Comparison of ENCODE assay signal across 8 cellular contexts in genomic region chr6:157644043-157644810, GRCh38.
DNase-seq lines count a peak whose midpoint lies in the region; TF ChIP-seq lines count a peak whose summit lies in the region.

No MANE protein-coding gene starts in this region.

- POLR2A ChIA-PET in Caco-2 (lab: Charles Lee): no interaction called here

- no peak overlapping the region for H3K4me2 ChIP-seq in mammary epithelial cell (ENCODE audit: insufficient read depth, low read depth, low read length)

- H3K9me3 Mint-ChIP-seq in Caco-2 (ENCODE audit: unreplicated experiment): no peaks in the 10 kb centered on the region

- BruUV-seq in mammary epithelial cell (replicated peaks; lab: Mats Ljungman, UMichigan): no TSS peak
- BruUV-seq in Caco-2 (replicated peaks; lab: Mats Ljungman, UMichigan): no TSS peak

- no peak overlapping the region for H3K27ac Mint-ChIP-seq in Caco-2 (ENCODE audit: unreplicated experiment)

- no peak overlapping the region for H3K9ac ChIP-seq in mammary epithelial cell (ENCODE audit: insufficient read depth, low read length)

- intact Hi-C loops in mammary epithelial cell (cut with micrococcal nuclease): loop anchor here (1.0 to 2.0 kb wide), 3 partner anchors 23 to 428 kb away; no protein-coding TSS in a partner anchor
- intact Hi-C loops in lower leg skin (cut with DNase I; ENCODE audit: low total_unique reads): no loop called here
- intact Hi-C loops in Caco-2 (cut with micrococcal nuclease; ENCODE audit: unreplicated experiment): no loop called here

- H3K9me3 ChIP-seq in mammary epithelial cell (replicated peaks; ENCODE audit: insufficient read depth, low read length) (no peaks in the 10 kb centered on the region), Caco-2 (no peaks in the 10 kb centered on the region)

- in situ Hi-C loops in mammary epithelial cell (cut with MboI; ENCODE audit: low sequenced_read_pairs in 2 of 2): no loop called here

- no peak overlapping the region for H3K27ac ChIP-seq in mammary epithelial cell (ENCODE audit: insufficient read depth, low read depth, low read length)
- H3K27ac ChIP-seq in coronary artery: no peak overlapping the region

- DNase-seq in GM12865 (ENCODE audit: low read depth): no peak
- peak; percentile 69 for DNase-seq in NCI-H446 treated with DMSO at 0.1 percent for 48 hours (lab: John Stamatoyannopoulos, UW)
- peak; percentile 39 for DNase-seq in mammary epithelial cell
- DNase-seq in stimulated activated CD4-positive, alpha-beta T cell treated with anti-CD3 and anti-CD28 coated beads, Interleukin-12 subunit alpha, Interleukin-12 subunit beta, amount 100 ng/mL, for 4 hours: peak; percentile 39
- DNase-seq in lower leg skin (ENCODE audit: low spot score in 2 of 2): no peak
- no peak for DNase-seq in Caco-2
- DNase-seq in coronary artery (ENCODE audit: low spot score): no peak
- DNase-seq in NOMO-1 treated with DMSO at 0.1 percent for 48 hours (lab: John Stamatoyannopoulos, UW; ENCODE audit: unreplicated experiment): no peak

- H3K4me1 Mint-ChIP-seq in Caco-2 (ENCODE audit: low read depth, unreplicated experiment): no peaks in the 10 kb centered on the region

- TF ChIP-seq CTCF in GM12865 (IDR thresholded peaks at IDR 0.05; ENCODE audit: insufficient read depth, low read depth, low read length, missing control alignments) (peak; percentile 1), mammary epithelial cell (conservative IDR thresholded peaks at IDR 0.05 in 1 of 2, IDR thresholded peaks at IDR 0.05 in 1 of 2; ENCODE audit: extremely low read depth in 1 of 2, insufficient read depth in 1 of 2, low read depth in 1 of 2, low read length in 2 of 2) (peak; percentile 51 to 59), lower leg skin (IDR thresholded peaks at IDR 0.05) (no peak), Caco-2 (IDR thresholded peaks at IDR 0.05; ENCODE audit: insufficient read depth in 1 of 2, low read depth in 1 of 2, low read length in 1 of 2, severe bottlenecking in 1 of 2, unreplicated experiment in 1 of 2) (no peak), coronary artery (IDR thresholded peaks at IDR 0.05) (no peak)

- no peaks in the 10 kb centered on the region for H4K20me1 ChIP-seq in mammary epithelial cell (ENCODE audit: insufficient read depth, low read length)

- no peaks in the 10 kb centered on the region for H3K27me3 Mint-ChIP-seq in Caco-2 (ENCODE audit: insufficient read depth, unreplicated experiment)

- H3K4me3 ChIP-seq in GM12865 (ENCODE audit: low read depth, low read length) (no peak overlapping the region), mammary epithelial cell (replicated peaks in 1 of 3; ENCODE audit: insufficient read depth in 1 of 3, low read depth in 2 of 3, low read length in 3 of 3) (no peak overlapping the region), lower leg skin (ENCODE audit: low read depth, poor library complexity, severe bottlenecking) (no peak overlapping the region), Caco-2 (ENCODE audit: low read depth, low read length) (no peak overlapping the region), coronary artery (no peak overlapping the region)

- peaks cover 13% of the 10 kb centered on the region for H3K4me1 ChIP-seq in mammary epithelial cell (ENCODE audit: insufficient read depth, low read length)
- H3K4me1 ChIP-seq in Caco-2: no peaks in the 10 kb centered on the region

- H3K4me3 Mint-ChIP-seq in Caco-2 (ENCODE audit: unreplicated experiment): no peak overlapping the region

- no peaks in the 10 kb centered on the region for H3K27me3 ChIP-seq in mammary epithelial cell (ENCODE audit: insufficient read depth, low read length)
- H3K27me3 ChIP-seq in Caco-2 (replicated peaks; ENCODE audit: control insufficient read depth, insufficient read depth, low read length): no peaks in the 10 kb centered on the region

- CTCF ChIA-PET in mammary epithelial cell (lab: Charles Lee; ENCODE audit: low non-redundant PET): no interaction called here
- CTCF ChIA-PET in Caco-2 (lab: Charles Lee): no interaction called here

- dilution Hi-C loops in mammary epithelial cell (cut with HindIII; ENCODE audit: low sequenced_read_pairs): no loop called here

- whole genome bisulfite sequencing in mammary epithelial cell (ENCODE audit: low coverage, missing lambda C conversion rate): 62% methylated on average over 13 of the region's 13 CpGs
- WGBS in lower leg skin, 2 donors: 61 to 69% methylated on average over 13 of the region's 13 CpGs

- H3K36me3 ChIP-seq in mammary epithelial cell (ENCODE audit: insufficient read depth, low read length) (no peaks in the 10 kb centered on the region), Caco-2 (ENCODE audit: control insufficient read depth, insufficient read depth, low read length) (no peaks in the 10 kb centered on the region; the same call in none of the 2 replicates)

- TF ChIP-seq POLR2A in lower leg skin (IDR thresholded peaks at IDR 0.05): no peak

- no peak overlapping the region for H2AFZ ChIP-seq in mammary epithelial cell (ENCODE audit: low read depth, low read length)

- peaks cover 13% of the 10 kb centered on the region for H3K36me3 Mint-ChIP-seq in Caco-2 (ENCODE audit: insufficient read depth, unreplicated experiment)

- H3K79me2 ChIP-seq in mammary epithelial cell (ENCODE audit: insufficient read depth, low read length): no peaks in the 10 kb centered on the region

Comparison
In these comparisons a context has a peak if more than half of its experiments do, and no peak if none do; other contexts are left out.
1. DNase-seq: peak in NCI-H446 treated with DMSO at 0.1 percent for 48 hours (single experiment), mammary epithelial cell (single experiment) and stimulated activated CD4-positive, alpha-beta T cell treated with anti-CD3 and anti-CD28 coated beads, Interleukin-12 subunit alpha, Interleukin-12 subunit beta, amount 100 ng/mL, for 4 hours (single experiment); none in GM12865 (single experiment), lower leg skin (0 of 2), Caco-2 (0 of 2), coronary artery (single experiment) and NOMO-1 treated with DMSO at 0.1 percent for 48 hours (single experiment).
2. CTCF ChIP-seq: peak in GM12865 (single experiment) and mammary epithelial cell (2 of 2); none in lower leg skin (0 of 3), Caco-2 (0 of 2) and coronary artery (single experiment).